Comparison of ENCODE assay signal across 1 cellular context in genomic region chr6:3383525-3383924, GRCh38.
A peak's percentile ranks its signal among the peaks of the same experiment; 100 is the strongest.
TF ChIP-seq lines count a peak whose summit lies in the region.

No MANE protein-coding gene starts in this region.

TF ChIP-seq in IMR-90, 13 proteins besides CTCF, POLR2A, EP300 and RAD21:
- peak; percentile 66 for TF ChIP-seq MAFK (IDR thresholded peaks at IDR 0.05; ENCODE audit: low read depth, low read length)
- no peak for TF ChIP-seq CEBPB (IDR thresholded peaks at IDR 0.05; ENCODE audit: low read depth, low read length)
